7 cellular contexts compared by ENCODE assay signal in the genomic region with DNA sequence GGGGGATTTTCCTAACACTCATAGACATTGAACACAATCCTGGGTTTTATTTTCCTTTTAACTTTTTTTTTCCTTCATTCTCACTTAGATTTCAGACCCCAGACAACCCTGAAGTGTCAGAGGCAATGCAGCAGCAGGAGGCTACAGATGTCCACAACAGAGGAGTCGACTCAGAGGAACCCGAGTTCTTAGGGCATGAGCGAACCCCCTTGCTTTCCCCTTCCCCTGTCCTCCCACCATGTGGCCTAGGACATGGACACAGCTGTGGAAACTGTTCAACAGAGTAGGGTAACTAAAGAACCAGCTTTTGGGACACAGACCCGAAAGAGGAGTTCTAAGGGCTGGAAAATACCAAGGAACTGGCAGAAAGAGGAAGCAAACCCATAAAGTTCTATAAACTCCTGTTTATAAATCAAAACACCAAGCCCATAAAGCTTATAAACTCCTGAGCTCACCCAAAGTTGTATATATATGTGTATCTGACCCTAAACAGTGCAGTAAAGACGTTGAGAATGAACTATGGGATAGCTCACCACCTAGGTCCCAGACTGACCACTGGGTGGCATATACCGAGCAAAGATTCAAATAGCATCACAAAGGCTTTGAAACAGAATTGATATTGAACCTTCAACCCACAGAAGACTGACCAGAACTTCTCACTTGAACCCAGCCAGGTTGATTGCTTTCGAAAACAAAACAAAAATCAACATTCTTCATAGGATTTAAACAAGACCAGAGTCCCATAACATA. TPM values are rescaled to one million over a fixed set of nuclear protein-coding genes. Genes with fewer than 3 reads are reported as not detected.
DNase-seq lines count a peak whose midpoint lies in the region; ATAC-seq and TF ChIP-seq lines count a peak whose summit lies in the region.

No MANE protein-coding gene starts in this region.

- no peaks in the 10 kb centered on the region for H3K36me3 ChIP-seq in H7 (replicated peaks; ENCODE audit: control insufficient read depth, insufficient read depth, low read length)

- DNase-seq in H7 (peak; percentile 37), SK-N-DZ (ENCODE audit: low spot score) (peak; percentile 29), foreskin keratinocyte (no peak), sciatic nerve (ENCODE audit: low spot score) (no peak)
- no peak for DNase-seq in activated effector memory CD4-positive, alpha-beta T cell treated with Interleukin-2 at 50 U/mL for 16 hours
- DNase-seq in stimulated activated CD4-positive, alpha-beta T cell treated with anti-CD3 and anti-CD28 coated beads, Interleukin-12 subunit alpha, Interleukin-12 subunit beta, amount 100 ng/mL, for 4 hours = no peak

- ATAC-seq in foreskin keratinocyte = no peak
- peak; percentile 73 for ATAC-seq in sciatic nerve
- no peak for ATAC-seq in HG02885 (IDR thresholded peaks at IDR 0.05; ENCODE audit: poor library complexity, unreplicated experiment)

- peaks cover 19% of the 10 kb centered on the region for H3K4me1 ChIP-seq in foreskin keratinocyte

- H3K27ac ChIP-seq in foreskin keratinocyte = no peak overlapping the region

- H3K27me3 ChIP-seq in H7 (ENCODE audit: control insufficient read depth, insufficient read depth, low read length) (no peaks in the 10 kb centered on the region), foreskin keratinocyte (no peaks in the 10 kb centered on the region)

- TF ChIP-seq CTCF in foreskin keratinocyte (conservative IDR thresholded peaks at IDR 0.05) = peak; percentile 57

- intact Hi-C loops in sciatic nerve (cut with DNase I) = no loop called here

- no peak overlapping the region for H3K4me3 ChIP-seq in H7 (ENCODE audit: insufficient read depth, low read depth, low read length)

RNA-seq across cellular contexts. Expression of a gene that starts 33.9 kb away (rescaled TPM):
- 23.2 and 39.6 TPM in 2 replicates for total RNA-seq in H7 (2014; rRNA removed; shearing (Covaris generic))
- polyA plus RNA-seq in SK-N-DZ (2014; cell fraction: cytosol; rRNA removed) = 14.8 and 16.7 TPM in 2 replicates
- polyA plus RNA-seq in SK-N-DZ (2014; cell fraction: nucleus; rRNA removed) = 14.9 and 19.3 TPM in 2 replicates
- total RNA-seq in foreskin keratinocyte (18.8 and 20.3 TPM in 2 replicates), sciatic nerve (17.8 TPM)
- 5.4 and 6.6 TPM in 2 replicates for polyA plus RNA-seq in foreskin keratinocyte

RNA-seq across cellular contexts. Expression of a gene that starts 58.1 kb away (rescaled TPM):
- total RNA-seq in H7 (2014; rRNA removed; shearing (Covaris generic)) = 12.5 and 18.6 TPM in 2 replicates
- 31.7 and 31.9 TPM in 2 replicates for polyA plus RNA-seq in SK-N-DZ (2014; cell fraction: cytosol; rRNA removed)
- 19.2 and 24.7 TPM in 2 replicates for polyA plus RNA-seq in SK-N-DZ (2014; cell fraction: nucleus; rRNA removed)
- total RNA-seq in foreskin keratinocyte (22.1 and 23.8 TPM in 2 replicates), sciatic nerve (44.5 TPM)
- polyA plus RNA-seq in foreskin keratinocyte = 32.8 and 33.9 TPM in 2 replicates

Comparison
In these comparisons a context has a peak if more than half of its experiments do, and no peak if none do; other contexts are left out.
1. DNase-seq: peak in H7 (single experiment) and SK-N-DZ (single experiment); none in foreskin keratinocyte (0 of 2), sciatic nerve (single experiment), activated effector memory CD4-positive, alpha-beta T cell treated with Interleukin-2 at 50 U/mL for 16 hours (single experiment) and stimulated activated CD4-positive, alpha-beta T cell treated with anti-CD3 and anti-CD28 coated beads, Interleukin-12 subunit alpha, Interleukin-12 subunit beta, amount 100 ng/mL, for 4 hours (single experiment).